ENCODE assay signal across 8 cellular contexts in genomic region chr11:118997627-118998387, GRCh38. TPM values are rescaled to one million over a fixed set of nuclear protein-coding genes. Genes with fewer than 3 reads are reported as not detected.
DNase-seq lines count a peak whose midpoint lies in the region; ATAC-seq and TF ChIP-seq lines count a peak whose summit lies in the region.

TSS of gene CENATAC (plus strand) at chr11:118998138. CDS start at chr11:118998198, 60 bp downstream.

- TF ChIP-seq CTCF in HFF-Myc (IDR thresholded peaks at IDR 0.05; ENCODE audit: low read depth, low read length, missing control alignments) (no peak), gastroesophageal sphincter (IDR thresholded peaks at IDR 0.05) (no peak), neutrophil (IDR thresholded peaks at IDR 0.05) (peak; percentile 79)

- ATAC-seq in gastroesophageal sphincter: peak; percentile 99

- peaks cover 33% of the 10 kb centered on the region for H3K36me3 Mint-ChIP-seq in activated naive CD4-positive, alpha-beta T cell treated with anti-CD3 and anti-CD28 coated beads for 36 hours (ENCODE audit: low read depth)

- no peaks in the 10 kb centered on the region for H3K9me3 Mint-ChIP-seq in activated naive CD4-positive, alpha-beta T cell treated with anti-CD3 and anti-CD28 coated beads for 36 hours

- H3K27ac ChIP-seq in gastroesophageal sphincter (peak within 1 kb of the TSS; percentile 85 to 96 (median 94)), neutrophil (peak within 1 kb of the TSS; percentile 77), substantia nigra (ENCODE audit: low read depth, low read length, poor library complexity, severe bottlenecking) (peak within 1 kb of the TSS; percentile 83)

- H3K27ac Mint-ChIP-seq in activated naive CD4-positive, alpha-beta T cell treated with anti-CD3 and anti-CD28 coated beads for 36 hours: peak within 1 kb of the TSS; percentile 96

- no peak for TF ChIP-seq EP300 in gastroesophageal sphincter (IDR thresholded peaks at IDR 0.05)

- H3K9me3 ChIP-seq in gastroesophageal sphincter: no peaks in the 10 kb centered on the region
- H3K9me3 ChIP-seq in neutrophil: no peaks in the 10 kb centered on the region

- H3K4me1 Mint-ChIP-seq in activated naive CD4-positive, alpha-beta T cell treated with anti-CD3 and anti-CD28 coated beads for 36 hours (ENCODE audit: low read depth): peaks cover 33% of the 10 kb centered on the region

- peaks cover 0 to 36% of the 10 kb centered on the region in 2 donors for H3K36me3 ChIP-seq in gastroesophageal sphincter
- peaks cover 29% of the 10 kb centered on the region for H3K36me3 ChIP-seq in neutrophil

- H3K4me1 ChIP-seq in gastroesophageal sphincter: peaks cover 0 to 46% (median 17%) of the 10 kb centered on the region in 3 donors
- peaks cover 18 to 20% of the 10 kb centered on the region in 2 experiments for H3K4me1 ChIP-seq in neutrophil (ENCODE audit: control insufficient read depth in 1 of 2, insufficient read depth in 1 of 2, low read depth in 1 of 2, low read length in 1 of 2)

- intact Hi-C loops in activated naive CD4-positive, alpha-beta T cell treated with anti-CD3 and anti-CD28 coated beads for 36 hours (cut with micrococcal nuclease): loop anchor here (1.0 to 5.0 kb wide), 9 partner anchors 20 to 323 kb away; partner anchors contain the start of genes CBL, DDX6, HYOU1 and RPS25

- DNase-seq in GM04503 (ENCODE audit: low read depth): peak; percentile 46
- DNase-seq in HFF-Myc (ENCODE audit: extremely low read depth, low read depth): peak; percentile 52
- peak; percentile 90 for DNase-seq in MV-4-11 (lab: John Stamatoyannopoulos, UW)
- DNase-seq in SK-N-DZ (ENCODE audit: low spot score): peak; percentile 87
- peak; percentile 98 for DNase-seq in activated naive CD4-positive, alpha-beta T cell treated with anti-CD3 and anti-CD28 coated beads for 36 hours
- DNase-seq in substantia nigra (lab: John Stamatoyannopoulos, UW): peak; percentile 69 to 98 (median 93)

- WGBS in gastroesophageal sphincter (ENCODE audit: low coverage in 1 of 2), 2 donors: 3% methylated on average over 10 of the region's 54 CpGs; no CpG with 5 or more reads in 1 of the 2 donors

- H3K27me3 ChIP-seq in gastroesophageal sphincter: no peaks in the 10 kb centered on the region
- H3K27me3 ChIP-seq in neutrophil: no peaks in the 10 kb centered on the region

- H3K4me3 ChIP-seq in HFF-Myc (replicated peaks; ENCODE audit: low read depth, low read length) (peak within 1 kb of the TSS; percentile 89), gastroesophageal sphincter (peak within 1 kb of the TSS; percentile 78 to 91), neutrophil (ENCODE audit: low read depth in 1 of 2, low read length in 1 of 2) (peak within 1 kb of the TSS; percentile 65 to 76)

- H3K27me3 Mint-ChIP-seq in activated naive CD4-positive, alpha-beta T cell treated with anti-CD3 and anti-CD28 coated beads for 36 hours (ENCODE audit: low read depth): no peaks in the 10 kb centered on the region

- TF ChIP-seq POLR2A in gastroesophageal sphincter (IDR thresholded peaks at IDR 0.05): peak; percentile 73 to 81

- CTCF ChIA-PET in activated naive CD4-positive, alpha-beta T cell treated with anti-CD3 and anti-CD28 coated beads for 36 hours (lab: Charles Lee): interaction anchor here (0.6 to 2.2 kb wide), 4 partner anchors 19 to 184 kb away, joined by 3 to 6 read pairs (median 4); no protein-coding TSS in a partner anchor

- H3K4me3 Mint-ChIP-seq in activated naive CD4-positive, alpha-beta T cell treated with anti-CD3 and anti-CD28 coated beads for 36 hours: peak within 1 kb of the TSS; percentile 88

RNA-seq across cellular contexts. Expression of gene CENATAC, which starts in this region (rescaled TPM):
- polyA plus RNA-seq in SK-N-DZ (2014; cell fraction: cytosol; rRNA removed): 14.3 and 16.2 TPM in 2 replicates
- polyA plus RNA-seq in SK-N-DZ (2014; cell fraction: nucleus; rRNA removed): 63.8 and 64.2 TPM in 2 replicates
- 10 to 100 TPM; 17.4 to 18.0 TPM for total RNA-seq in activated naive CD4-positive, alpha-beta T cell treated with anti-CD3 and anti-CD28 coated beads for 36 hours
- 10 to 100 TPM in 3 of 4 donors, 1 to 10 TPM in 1; 5.8 to 90.3 (median 40.0) TPM for total RNA-seq in gastroesophageal sphincter

Comparison
In these comparisons a context has a peak if more than half of its experiments do, and no peak if none do; other contexts are left out.
1. Peak in every context shown above with its lines: DNase-seq, ATAC-seq, H3K4me3 ChIP-seq and H3K27ac ChIP-seq.
2. DNase-seq: peak in every context shown above with its lines; median percentile 98 in activated naive CD4-positive, alpha-beta T cell treated with anti-CD3 and anti-CD28 coated beads for 36 hours; 93 in substantia nigra; 90 in MV-4-11; 87 in SK-N-DZ; 52 in HFF-Myc; 46 in GM04503.